Comparison of ENCODE assay signal across 20 cellular contexts in genomic region chr15:100692671-100693070, GRCh38.
"Had no signal": no experiment of that assay in that cellular context is flagged by ENCODE, and none has a peak within 500 bp of the region (broad histone marks: within the 10 kb centered on the region; RNA-seq: fewer than 3 reads in every experiment).

No MANE protein-coding gene starts in this region.

- H3K4me3 Mint-ChIP-seq: endodermal cell; memory B cell; naive B cell; nephron progenitor cell; stimulated activated naive B cell treated with anti-CD40 and anti-IgM and Interleukin-4, amounts not matched to agents 10 μg/mL and 1 μg/mL and 100 μg/mL, for 72 hours; stimulated activated naive CD8-positive, alpha-beta T cell treated with anti-CD3 and anti-CD28 coated beads, Interleukin-15, amount 100 ng/mL, for 72 hours had no signal

- H3K27ac ChIP-seq: gastrocnemius medialis, right atrium auricular region, testis, tibial nerve had no signal

- H3K27ac Mint-ChIP-seq: endodermal cell; memory B cell; naive B cell; nephron progenitor cell; stimulated activated naive B cell treated with anti-CD40 and anti-IgM and Interleukin-4, amounts not matched to agents 10 μg/mL and 1 μg/mL and 100 μg/mL, for 72 hours; stimulated activated naive CD8-positive, alpha-beta T cell treated with anti-CD3 and anti-CD28 coated beads, Interleukin-15, amount 100 ng/mL, for 72 hours had no signal

- ATAC-seq: gastrocnemius medialis; heart right ventricle; left lobe of liver; stimulated activated naive B cell treated with anti-CD40 and anti-IgM and Interleukin-4, amounts not matched to agents 10 μg/mL and 1 μg/mL and 100 μg/mL, for 72 hours; stimulated activated naive CD8-positive, alpha-beta T cell treated with anti-CD3 and anti-CD28 coated beads, Interleukin-15, amount 100 ng/mL, for 72 hours had no signal

- H3K27me3 ChIP-seq: gastrocnemius medialis, right atrium auricular region, sigmoid colon, testis, tibial nerve had no signal

- H3K4me1 Mint-ChIP-seq: endodermal cell; memory B cell; naive B cell; stimulated activated naive B cell treated with anti-CD40 and anti-IgM and Interleukin-4, amounts not matched to agents 10 μg/mL and 1 μg/mL and 100 μg/mL, for 72 hours had no signal

- H3K9me3 Mint-ChIP-seq: endodermal cell had no signal

- H3K4me1 ChIP-seq: gastrocnemius medialis had no signal

- H3K36me3 Mint-ChIP-seq: stimulated activated naive B cell treated with anti-CD40 and anti-IgM and Interleukin-4, amounts not matched to agents 10 μg/mL and 1 μg/mL and 100 μg/mL, for 72 hours had no signal

- DNase-seq: dermis blood vessel endothelial cell; endodermal cell; gastrocnemius medialis; heart right ventricle; hypothalamus; islet precursor cell; naive B cell; nephron progenitor cell; posterior cingulate gyrus; sigmoid colon; stimulated activated CD4-positive, alpha-beta T cell treated with anti-CD3 and anti-CD28 coated beads, Interleukin-2, amount 100 ng/mL, for 24 hours; stimulated activated CD4-positive, alpha-beta T cell treated with anti-CD3 and anti-CD28 coated beads, Interleukin-4, amount 100 ng/mL, for 4 hours; stimulated activated naive B cell treated with anti-CD40 and anti-IgM and Interleukin-4, amounts not matched to agents 10 μg/mL and 1 μg/mL and 100 μg/mL, for 72 hours; stimulated activated naive CD8-positive, alpha-beta T cell treated with anti-CD3 and anti-CD28 coated beads, Interleukin-15, amount 100 ng/mL, for 72 hours; testis had no signal

- H3K36me3 ChIP-seq: gastrocnemius medialis, heart right ventricle, right atrium auricular region, sigmoid colon, tibial nerve had no signal

- H3K9me3 ChIP-seq: gastrocnemius medialis, sigmoid colon, testis, tibial nerve had no signal

- H3K4me3 ChIP-seq: gastrocnemius medialis, heart right ventricle, right atrium auricular region, sigmoid colon, skin epidermis, testis, tibial nerve had no signal
